Comparison of ENCODE assay signal across 29 cellular contexts in genomic region chr1:32040711-32041110, GRCh38. TPM values are rescaled to one million over a fixed set of nuclear protein-coding genes. Genes with fewer than 3 reads are reported as not detected.
DNase-seq lines count a peak whose midpoint lies in the region; ATAC-seq, FAIRE-seq and TF ChIP-seq lines count a peak whose summit lies in the region.
"Had no signal": no experiment of that assay in that cellular context is flagged by ENCODE, and none has a peak within 500 bp of the region (broad histone marks: within the 10 kb centered on the region; RNA-seq: fewer than 3 reads in every experiment).

No MANE protein-coding gene starts in this region.

- no peak overlapping the region for H3K23ac ChIP-seq in mesendoderm (ENCODE audit: low read length)

- no peak overlapping the region for H2AFZ ChIP-seq in K562 (ENCODE audit: low read depth, low read length)

- intact Hi-C loops in K562 (cut with micrococcal nuclease) = no loop called here

- no peak overlapping the region for H3K18ac ChIP-seq in mesendoderm (ENCODE audit: low read length)

- H2BK5ac ChIP-seq in mesendoderm (ENCODE audit: low read length) = no peak overlapping the region

- no peaks in the 10 kb centered on the region for H3K9me3 ChIP-seq in K562 (replicated peaks; ENCODE audit: control insufficient read depth, insufficient read depth, low read depth, low read length)
- H3K9me3 ChIP-seq: adrenal gland, left lung, sigmoid colon, SJCRH30, upper lobe of left lung had no signal

- H3K27me3 ChIP-seq in K562 (ENCODE audit: control insufficient read depth in 2 of 2, insufficient read depth in 2 of 2, low read length in 2 of 2) (no peaks in the 10 kb centered on the region), mesendoderm (ENCODE audit: insufficient read depth, low read length, poor library complexity) (no peaks in the 10 kb centered on the region)
- H3K27me3 ChIP-seq: adrenal gland, left lung, sigmoid colon, SJCRH30, upper lobe of left lung had no signal

- FAIRE-seq in K562 (lab: Jason Lieb, UNC) = no peak
- FAIRE-seq: islet of Langerhans had no signal

- no peak overlapping the region for H3K27ac Mint-ChIP-seq in activated CD8-positive, alpha-beta memory T cell treated with anti-CD3 and anti-CD28 coated beads, Interleukin-2, amount 10 ng/mL, durations not matched to agents 7 days and 5 days
- H3K27ac Mint-ChIP-seq in stimulated activated effector memory CD8-positive, alpha-beta T cell treated with anti-CD3 and anti-CD28 coated beads, Interleukin-12 subunit alpha, Interleukin-12 subunit beta, amount 100 ng/mL, for 72 hours = peak overlapping the region; percentile 19
- H3K27ac Mint-ChIP-seq: activated CD8-positive, alpha-beta T cell treated with anti-CD3 and anti-CD28 coated beads, Interleukin-2, amount 10 ng/mL, durations not matched to agents 7 days and 5 days had no signal

- peaks cover 28% of the 10 kb centered on the region for H3K79me2 ChIP-seq in K562 (ENCODE audit: control insufficient read depth, insufficient read depth, low read length)
- H3K79me2 ChIP-seq in mesendoderm (ENCODE audit: control insufficient read depth, insufficient read depth, low read length) = peaks cover 12% of the 10 kb centered on the region

- H3K4me1 Mint-ChIP-seq in activated CD8-positive, alpha-beta memory T cell treated with anti-CD3 and anti-CD28 coated beads, Interleukin-2, amount 10 ng/mL, durations not matched to agents 7 days and 5 days = peaks cover 6% of the 10 kb centered on the region
- peaks cover 9% of the 10 kb centered on the region for H3K4me1 Mint-ChIP-seq in stimulated activated effector memory CD8-positive, alpha-beta T cell treated with anti-CD3 and anti-CD28 coated beads, Interleukin-12 subunit alpha, Interleukin-12 subunit beta, amount 100 ng/mL, for 72 hours

- H4K8ac ChIP-seq in mesendoderm (ENCODE audit: low read depth, low read length) = no peak overlapping the region

- H3K9me1 ChIP-seq in K562 (ENCODE audit: control insufficient read depth, insufficient read depth, low read length) = no peaks in the 10 kb centered on the region

- H3K4ac ChIP-seq in mesendoderm (ENCODE audit: low read depth, low read length) = no peak overlapping the region

- TF ChIP-seq CTCF in K562 (IDR thresholded peaks at IDR 0.05 in 2 of 3, conservative IDR thresholded peaks at IDR 0.05 in 1 of 3; ENCODE audit: insufficient read depth in 2 of 3, low read depth in 1 of 3, low read length in 3 of 3) = no peak
- TF ChIP-seq CTCF in GM13977 (IDR thresholded peaks at IDR 0.05; ENCODE audit: extremely low read depth, insufficient read depth, missing control alignments) = no peak

- in situ Hi-C loops in K562 (cut with MboI) = no loop called here
- in situ Hi-C loops in GM13977 (cut with MboI; ENCODE audit: low pct_unique_long_range_greater_than_20kb, low sequenced_read_pairs, unreplicated experiment) = no loop called here

- H3K36me3 Mint-ChIP-seq in activated CD8-positive, alpha-beta memory T cell treated with anti-CD3 and anti-CD28 coated beads, Interleukin-2, amount 10 ng/mL, durations not matched to agents 7 days and 5 days = peaks cover 55% of the 10 kb centered on the region
- H3K36me3 Mint-ChIP-seq in stimulated activated effector memory CD8-positive, alpha-beta T cell treated with anti-CD3 and anti-CD28 coated beads, Interleukin-12 subunit alpha, Interleukin-12 subunit beta, amount 100 ng/mL, for 72 hours = no peaks in the 10 kb centered on the region

- H3K79me1 ChIP-seq in mesendoderm (ENCODE audit: low read length) = peaks cover 19% of the 10 kb centered on the region

- TF ChIP-seq POLR2A in K562 (conservative IDR thresholded peaks at IDR 0.05) = no peak

- H3K4me3 ChIP-seq in K562 (no peak overlapping the region), mesendoderm (ENCODE audit: low read length) (no peak overlapping the region)
- H3K4me3 ChIP-seq: adrenal gland, left lung, sigmoid colon, SJCRH30, upper lobe of left lung had no signal

- no peak overlapping the region for H3K4me3 Mint-ChIP-seq in activated CD8-positive, alpha-beta memory T cell treated with anti-CD3 and anti-CD28 coated beads, Interleukin-2, amount 10 ng/mL, durations not matched to agents 7 days and 5 days
- H3K4me3 Mint-ChIP-seq in stimulated activated effector memory CD8-positive, alpha-beta T cell treated with anti-CD3 and anti-CD28 coated beads, Interleukin-12 subunit alpha, Interleukin-12 subunit beta, amount 100 ng/mL, for 72 hours = no peak overlapping the region
- H3K4me3 Mint-ChIP-seq: activated CD8-positive, alpha-beta T cell treated with anti-CD3 and anti-CD28 coated beads, Interleukin-2, amount 10 ng/mL, durations not matched to agents 7 days and 5 days had no signal

- POLR2A ChIA-PET in K562 (lab: Yijun Ruan, JAX) (interaction anchor here (0.7 to 1.6 kb wide), 6 partner anchors 10 to 113 kb away, joined by 3 to 8 read pairs (median 3); partner anchors contain the start of gene KHDRBS1), HEK293T (lab: Yijun Ruan, JAX) (interaction anchor here (0.7 kb wide), 1 partner anchor 26 kb away, joined by 3 read pairs; no protein-coding TSS in a partner anchor)

- H4K20me1 ChIP-seq in K562 (replicated peaks; ENCODE audit: control insufficient read depth, insufficient read depth, low read length) = no peaks in the 10 kb centered on the region

- H3K9me3 Mint-ChIP-seq in activated CD8-positive, alpha-beta memory T cell treated with anti-CD3 and anti-CD28 coated beads, Interleukin-2, amount 10 ng/mL, durations not matched to agents 7 days and 5 days (ENCODE audit: low read depth) = no peaks in the 10 kb centered on the region
- no peaks in the 10 kb centered on the region for H3K9me3 Mint-ChIP-seq in stimulated activated effector memory CD8-positive, alpha-beta T cell treated with anti-CD3 and anti-CD28 coated beads, Interleukin-12 subunit alpha, Interleukin-12 subunit beta, amount 100 ng/mL, for 72 hours

- no peak overlapping the region for H4K5ac ChIP-seq in mesendoderm (ENCODE audit: low read length)

- no peak overlapping the region for H3K4me2 ChIP-seq in K562 (ENCODE audit: insufficient read depth, low read length)
- no peak overlapping the region for H3K4me2 ChIP-seq in mesendoderm (ENCODE audit: low read length)

- no peaks in the 10 kb centered on the region for H3K4me1 ChIP-seq in K562 (replicated peaks in 1 of 2; ENCODE audit: control insufficient read depth in 2 of 2, insufficient read depth in 2 of 2, low read length in 2 of 2)
- H3K4me1 ChIP-seq in mesendoderm (ENCODE audit: control insufficient read depth, low read depth, low read length) = no peaks in the 10 kb centered on the region
- H3K4me1 ChIP-seq: adrenal gland, sigmoid colon, SJCRH30, upper lobe of left lung had no signal

- no TSS peak for BruUV-seq in K562 (replicated peaks; lab: Mats Ljungman, UMichigan)

- no peak overlapping the region for H3K56ac ChIP-seq in mesendoderm (ENCODE audit: low read length)

- no peak for TF ChIP-seq RAD21 in K562 (CRISPR knock-in tag; conservative IDR thresholded peaks at IDR 0.05 in 1 of 2, IDR thresholded peaks at IDR 0.05 in 1 of 2)

- no peak overlapping the region for H2AK5ac ChIP-seq in mesendoderm (ENCODE audit: low read length)

- peak; percentile 36 for DNase-seq in activated CD8-positive, alpha-beta memory T cell treated with anti-CD3 and anti-CD28 coated beads, Interleukin-2, amount 10 ng/mL, durations not matched to agents 7 days and 5 days
- DNase-seq in activated CD8-positive, alpha-beta memory T cell treated with anti-CD3 and anti-CD28 coated beads for 24 hours = no peak
- DNase-seq in K562 (ENCODE audit: extremely low read depth in 1 of 4, low spot score in 3 of 4) (no peak), hippocampal formation (lab: John Stamatoyannopoulos, UW) (peak; percentile 22 to 36), HEK293T (ENCODE audit: extremely low spot score) (no peak), GM13977 (ENCODE audit: low spot score) (no peak), mesendoderm (no peak)
- no peak for DNase-seq in stimulated activated effector memory CD8-positive, alpha-beta T cell treated with anti-CD3 and anti-CD28 coated beads, Interleukin-12 subunit alpha, Interleukin-12 subunit beta, amount 100 ng/mL, for 72 hours (ENCODE audit: low spot score in 2 of 2)
- DNase-seq: activated CD8-positive, alpha-beta T cell treated with anti-CD3 and anti-CD28 coated beads, Interleukin-2, amount 10 ng/mL, durations not matched to agents 7 days and 5 days; activated gamma-delta T cell; activated T-cell treated with anti-CD3 and anti-CD28 coated beads for 4 hours; adrenal gland; DMS79; effector CD8-positive, alpha-beta T cell; GDM1; GOT3; left lung; NCI-H1092; NCI-H1694; NCI-H748 treated with DMSO at 0.1 percent for 48 hours; sigmoid colon; SJCRH30; stimulated activated CD4-positive, alpha-beta T cell treated with anti-CD3 and anti-CD28 coated beads, Interleukin-4, amount 100 ng/mL, for 24 hours; T-helper 9 cell; upper lobe of left lung had no signal

- 87% methylated on average over 3 of the region's 3 CpGs for WGBS in K562 (ENCODE audit: insufficient coverage, low coverage, missing lambda C conversion rate)
- WGBS in mesendoderm (ENCODE audit: extremely low coverage, insufficient coverage, low lambda C conversion rate) = no CpG with 5 or more reads among the region's 3 CpGs

- H2BK15ac ChIP-seq in mesendoderm (replicated peaks; ENCODE audit: low read depth) = no peak overlapping the region

- CTCF ChIA-PET in activated CD8-positive, alpha-beta memory T cell treated with anti-CD3 and anti-CD28 coated beads, Interleukin-2, amount 10 ng/mL, durations not matched to agents 7 days and 5 days (lab: Charles Lee) = interaction anchor here (0.6 to 1.3 kb wide), 4 partner anchors 20 to 705 kb away, joined by 3 read pairs; partner anchors contain the start of gene TMEM39B
- CTCF ChIA-PET in K562 (lab: Yijun Ruan, JAX; ENCODE audit: low intra/inter-chr PET ratio) (no interaction called here), HEK293T (lab: Yijun Ruan, JAX) (no interaction called here)

- H3K9ac ChIP-seq in K562 (ENCODE audit: insufficient read depth in 1 of 2, low read depth in 2 of 2, low read length in 2 of 2) (no peak overlapping the region), mesendoderm (ENCODE audit: low read length) (no peak overlapping the region)

- H3K36me3 ChIP-seq in K562 (ENCODE audit: control insufficient read depth, insufficient read depth, low read length) = peaks cover 56% of the 10 kb centered on the region
- H3K36me3 ChIP-seq in mesendoderm (ENCODE audit: control insufficient read depth, insufficient read depth, low read length) = peaks cover 26% of the 10 kb centered on the region
- H3K36me3 ChIP-seq: left lung had no signal

- ATAC-seq in activated CD8-positive, alpha-beta memory T cell treated with anti-CD3 and anti-CD28 coated beads, Interleukin-2, amount 10 ng/mL, durations not matched to agents 7 days and 5 days = no peak
- ATAC-seq in K562 = 0 out of 3 replicates have a peak, but pooled peaks have one; percentile 12
- ATAC-seq in stimulated activated effector memory CD8-positive, alpha-beta T cell treated with anti-CD3 and anti-CD28 coated beads, Interleukin-12 subunit alpha, Interleukin-12 subunit beta, amount 100 ng/mL, for 72 hours = no peak
- ATAC-seq: activated CD8-positive, alpha-beta T cell treated with anti-CD3 and anti-CD28 coated beads, Interleukin-2, amount 10 ng/mL, durations not matched to agents 7 days and 5 days; left lung had no signal

- TF ChIP-seq EP300 in K562 (IDR thresholded peaks at IDR 0.05; ENCODE audit: low read length) = no peak

- no peaks in the 10 kb centered on the region for H3K27me3 Mint-ChIP-seq in activated CD8-positive, alpha-beta memory T cell treated with anti-CD3 and anti-CD28 coated beads, Interleukin-2, amount 10 ng/mL, durations not matched to agents 7 days and 5 days

- H3K27ac ChIP-seq in K562 (ENCODE audit: extremely low read depth, low read depth, low read length) (no peak overlapping the region), mesendoderm (ENCODE audit: low read depth, low read length) (no peak overlapping the region)
- H3K27ac ChIP-seq: 22Rv1, adrenal gland, C4-2B, epithelial cell of prostate, left lung, sigmoid colon, SJCRH30, upper lobe of left lung had no signal

- no peak overlapping the region for H2BK120ac ChIP-seq in mesendoderm (ENCODE audit: low read depth, low read length)

RNA-seq across cellular contexts. Expression of gene KHDRBS1, which starts 27.0 kb away (rescaled TPM):
- total RNA-seq in activated CD8-positive, alpha-beta memory T cell treated with anti-CD3 and anti-CD28 coated beads, Interleukin-2, amount 10 ng/mL, durations not matched to agents 7 days and 5 days = 100 to 1,000 TPM; 166 to 183 TPM
- total RNA-seq in K562 (2011; cell fraction: chromatin; rRNA removed; ENCODE audit: low replicate concordance) = 35.0 and 69.1 TPM in 2 replicates
- 25.7 and 30.0 TPM in 2 replicates for total RNA-seq in K562 (2011; cell fraction: nucleolus; rRNA removed)
- total RNA-seq in K562 (2011; cell fraction: nucleoplasm; rRNA removed) = 48.0 and 76.6 TPM in 2 replicates
- 119 and 120 TPM in 2 replicates for total RNA-seq in K562 (2014; rRNA removed)
- 114 and 125 TPM in 2 replicates for total RNA-seq in K562 (2014; rRNA removed; fragmentation: Illumina TruSeq; extraction: Trizol)
- total RNA-seq in K562 (2015; rRNA removed; fragmentation: Illumina TruSeq; extraction: Trizol) = 97.2 and 102 TPM in 2 replicates
- total RNA-seq in K562 (2021) = 234 and 257 TPM in 2 replicates
- polyA plus RNA-seq in K562 (2011; rRNA removed) = 53.7 and 55.5 TPM in 2 replicates
- 42.2 and 48.3 TPM in 2 replicates for polyA plus RNA-seq in K562 (2011; cell fraction: cytosol; rRNA removed)
- polyA plus RNA-seq in K562 (2011; cell fraction: nucleus; rRNA removed) = 41.0 and 48.4 TPM in 2 replicates
- 191 and 193 TPM in 2 replicates for polyA plus RNA-seq in K562 (2012)
- polyA plus RNA-seq in K562 (2014; fragmentation: Illumina TruSeq; extraction: Trizol) = 199 and 203 TPM in 2 replicates
- polyA plus RNA-seq in K562 (2014; fragmentation: Nextera tagmentation; extraction: Ambion mirVana) = 10 to 100 TPM; 48.4 to 53.2 TPM
- polyA plus RNA-seq in K562 (2014; rRNA removed) = 116 and 140 TPM in 2 replicates
- 36.1 and 52.7 TPM in 2 replicates for polyA minus RNA-seq in K562 (2011; rRNA and poly(A)+ RNA removed)
- polyA minus RNA-seq in K562 (2011; cell fraction: cytosol; rRNA and poly(A)+ RNA removed) = 70.3 and 82.8 TPM in 2 replicates
- 17.4 and 34.9 TPM in 2 replicates for polyA minus RNA-seq in K562 (2011; cell fraction: nucleus; rRNA and poly(A)+ RNA removed)
- polyA plus RNA-seq in mesendoderm (2013, experiment 1 of 2) = 245 TPM
- polyA plus RNA-seq in mesendoderm (2013, experiment 2 of 2) = 252 TPM

RNA-seq across cellular contexts. Expression of gene TMEM39B, which starts 32.0 kb away (rescaled TPM):
- total RNA-seq in activated CD8-positive, alpha-beta memory T cell treated with anti-CD3 and anti-CD28 coated beads, Interleukin-2, amount 10 ng/mL, durations not matched to agents 7 days and 5 days = 10 to 100 TPM; 27.3 to 30.0 TPM
- 12.4 and 38.5 TPM in 2 replicates for total RNA-seq in K562 (2011; cell fraction: chromatin; rRNA removed; ENCODE audit: low replicate concordance)
- total RNA-seq in K562 (2011; cell fraction: nucleolus; rRNA removed) = 42.0 and 48.5 TPM in 2 replicates
- total RNA-seq in K562 (2011; cell fraction: nucleoplasm; rRNA removed) = 31.2 and 37.3 TPM in 2 replicates
- total RNA-seq in K562 (2014; rRNA removed) (6.0 and 9.5 TPM in 2 replicates), K562 (2014; rRNA removed; fragmentation: Illumina TruSeq; extraction: Trizol) (4.9 and 6.9 TPM in 2 replicates), K562 (2015; rRNA removed; fragmentation: Illumina TruSeq; extraction: Trizol) (10.9 and 11.0 TPM in 2 replicates), K562 (2021) (28.5 and 29.3 TPM in 2 replicates)
- polyA plus RNA-seq in K562 (2011; rRNA removed) (9.7 and 22.5 TPM in 2 replicates), K562 (2014; fragmentation: Illumina TruSeq; extraction: Trizol) (17.4 and 17.7 TPM in 2 replicates), K562 (2014; fragmentation: Nextera tagmentation; extraction: Ambion mirVana) (1 to 10 TPM in 1 of 2 experiments, under 1 TPM in 1; 0.92 to 3.5 TPM), K562 (2014; rRNA removed) (10.9 and 12.2 TPM in 2 replicates)
- polyA plus RNA-seq in K562 (2011; cell fraction: cytosol; rRNA removed) = 35.8 and 45.0 TPM in 2 replicates
- 26.6 and 34.6 TPM in 2 replicates for polyA plus RNA-seq in K562 (2011; cell fraction: nucleus; rRNA removed)
- polyA plus RNA-seq in K562 (2012) = 27.8 and 28.1 TPM in 2 replicates
- polyA minus RNA-seq in K562 (2011; rRNA and poly(A)+ RNA removed) = 12.3 and 16.2 TPM in 2 replicates
- 24.0 and 24.4 TPM in 2 replicates for polyA minus RNA-seq in K562 (2011; cell fraction: cytosol; rRNA and poly(A)+ RNA removed)
- 11.2 and 12.8 TPM in 2 replicates for polyA minus RNA-seq in K562 (2011; cell fraction: nucleus; rRNA and poly(A)+ RNA removed)
- 22.1 TPM for polyA plus RNA-seq in mesendoderm (2013, experiment 1 of 2)
- 20.5 TPM for polyA plus RNA-seq in mesendoderm (2013, experiment 2 of 2)

Comparison
In these comparisons a context has a peak if more than half of its experiments do, and no peak if none do; other contexts are left out.
1. DNase-seq: peak in activated CD8-positive, alpha-beta memory T cell treated with anti-CD3 and anti-CD28 coated beads, Interleukin-2, amount 10 ng/mL, durations not matched to agents 7 days and 5 days (single experiment) and hippocampal formation (2 of 2); none in activated CD8-positive, alpha-beta memory T cell treated with anti-CD3 and anti-CD28 coated beads for 24 hours (single experiment), K562 (0 of 4), stimulated activated effector memory CD8-positive, alpha-beta T cell treated with anti-CD3 and anti-CD28 coated beads, Interleukin-12 subunit alpha, Interleukin-12 subunit beta, amount 100 ng/mL, for 72 hours (0 of 2), HEK293T (single experiment), GM13977 (single experiment) and mesendoderm (single experiment).